ENCODE assay signal across 18 cellular contexts in the genomic region with DNA sequence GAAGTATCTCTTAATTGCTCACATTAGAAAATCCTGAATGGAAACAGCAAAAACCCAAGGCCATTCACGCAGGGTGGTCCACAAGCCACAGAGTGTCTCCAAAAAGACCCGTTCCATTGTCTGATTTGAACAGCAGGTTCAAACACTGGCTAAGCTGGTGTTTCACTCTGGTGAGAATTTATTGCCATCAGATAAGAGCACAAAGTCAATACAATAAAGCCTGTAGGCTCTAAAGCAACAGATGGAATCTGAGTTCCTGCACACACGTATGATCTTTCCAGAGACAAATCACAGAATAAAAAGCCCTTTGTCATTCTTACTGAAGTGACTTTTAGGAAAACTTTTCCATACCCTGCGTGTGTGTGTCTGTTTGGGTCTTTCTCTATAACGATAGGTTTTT. TPM values are rescaled to one million over a fixed set of nuclear protein-coding genes. Genes with fewer than 3 reads are reported as not detected.
DNase-seq lines count a peak whose midpoint lies in the region; FAIRE-seq and TF ChIP-seq lines count a peak whose summit lies in the region.
"Had no signal": no experiment of that assay in that cellular context is flagged by ENCODE, and none has a peak within 500 bp of the region (broad histone marks: within the 10 kb centered on the region; RNA-seq: fewer than 3 reads in every experiment).

No MANE protein-coding gene starts in this region.

- no peak overlapping the region for H2AFZ ChIP-seq in neural progenitor cell (replicated peaks)

- H3K36me3 ChIP-seq in HAP-1 (replicated peaks) (no peaks in the 10 kb centered on the region), neural progenitor cell (no peaks in the 10 kb centered on the region), kidney (ENCODE audit: control insufficient read depth in 1 of 2, insufficient read depth in 2 of 2, low read length in 2 of 2) (no peaks in the 10 kb centered on the region)
- H3K36me3 ChIP-seq: SJSA1 had no signal

- H3K4me3 Mint-ChIP-seq in glutamatergic neuron (ENCODE audit: unreplicated experiment) (peak overlapping the region; percentile 8), neural progenitor cell (peak overlapping the region; percentile 4)

- H3K4me2 ChIP-seq in neural progenitor cell = peak overlapping the region; percentile 36

- DNase-seq in HAP-1 (ENCODE audit: low spot score in 2 of 2) (peak; percentile 35 to 87), LNCaP clone FGC (ENCODE audit: low read depth) (peak; percentile 81), glutamatergic neuron (no peak), neural progenitor cell (ENCODE audit: low spot score) (no peak), glomerular visceral epithelial cell (ENCODE audit: extremely low spot score) (no peak), kidney (no peak), NCI-H2029 (lab: John Stamatoyannopoulos, UW) (no peak)
- DNase-seq: ACHN, AML-193, EL, IMR-90, Kasumi-1, NCI-H187 treated with DMSO at 0.1 percent for 48 hours, NCI-H748 treated with DMSO at 0.1 percent for 48 hours had no signal

- H3K27ac Mint-ChIP-seq in glutamatergic neuron (ENCODE audit: unreplicated experiment) (no peak overlapping the region), neural progenitor cell (no peak overlapping the region)
- H3K27ac Mint-ChIP-seq: CD14-positive monocyte had no signal

- H3F3A ChIP-seq in neural progenitor cell (ENCODE audit: low read depth) = peaks cover 32% of the 10 kb centered on the region

- H3K9ac ChIP-seq in neural progenitor cell (no peak overlapping the region), kidney (ENCODE audit: low read length in 2 of 2) (no peak overlapping the region)

- peaks cover 7% of the 10 kb centered on the region for H3K4me1 Mint-ChIP-seq in glutamatergic neuron (ENCODE audit: low read depth, unreplicated experiment)
- H3K4me1 Mint-ChIP-seq in neural progenitor cell = peaks cover 58% of the 10 kb centered on the region

- no peaks in the 10 kb centered on the region for H4K20me1 ChIP-seq in neural progenitor cell (ENCODE audit: low read depth)

- H3K4me3 ChIP-seq in HAP-1 (no peak overlapping the region), LNCaP clone FGC (ENCODE audit: low read depth, low read length) (no peak overlapping the region), neural progenitor cell (no peak overlapping the region), kidney (ENCODE audit: low read length in 2 of 2) (no peak overlapping the region)
- H3K4me3 ChIP-seq: SJSA1 had no signal

- H3K36me3 Mint-ChIP-seq in glutamatergic neuron (ENCODE audit: unreplicated experiment) (no peaks in the 10 kb centered on the region), neural progenitor cell (peaks cover 58% of the 10 kb centered on the region)

- H3K9me3 Mint-ChIP-seq in glutamatergic neuron (ENCODE audit: unreplicated experiment) (peaks cover 13% of the 10 kb centered on the region), neural progenitor cell (peaks cover 44% of the 10 kb centered on the region)

- no peaks in the 10 kb centered on the region for H3K9me3 ChIP-seq in HAP-1
- no peaks in the 10 kb centered on the region for H3K9me3 ChIP-seq in neural progenitor cell (ENCODE audit: low read depth)
- H3K9me3 ChIP-seq in kidney (ENCODE audit: control insufficient read depth in 1 of 2, low read length in 2 of 2) = no peaks in the 10 kb centered on the region
- H3K9me3 ChIP-seq: SJSA1 had no signal

- FAIRE-seq in kidney (lab: Jason Lieb, UNC) = no peak

- in situ Hi-C loops in HAP-1 (cut with MboI; ENCODE audit: low sequenced_read_pairs) = loop anchor here (25.0 kb wide), 1 partner anchor 518 kb away; no protein-coding TSS in a partner anchor

- H3K27ac ChIP-seq in neural progenitor cell = no peak overlapping the region
- no peak overlapping the region for H3K27ac ChIP-seq in kidney (ENCODE audit: low read depth in 2 of 2, low read length in 2 of 2)
- H3K27ac ChIP-seq: SJSA1 had no signal

- H3K27me3 ChIP-seq in HAP-1 (ENCODE audit: low read depth) (peaks cover 2% of the 10 kb centered on the region; the same call in 1 of the 2 replicates), neural progenitor cell (peaks cover 7% of the 10 kb centered on the region)

- H3K27me3 Mint-ChIP-seq in glutamatergic neuron (ENCODE audit: unreplicated experiment) (peaks cover 19% of the 10 kb centered on the region), neural progenitor cell (ENCODE audit: insufficient read depth, low read depth) (peaks cover 5% of the 10 kb centered on the region)

- peaks cover 41% of the 10 kb centered on the region for H3K79me2 ChIP-seq in neural progenitor cell (ENCODE audit: low read depth)

- H3K4me1 ChIP-seq in HAP-1 = peaks cover 5% of the 10 kb centered on the region
- peaks cover 44% of the 10 kb centered on the region for H3K4me1 ChIP-seq in neural progenitor cell
- H3K4me1 ChIP-seq in kidney (ENCODE audit: control insufficient read depth in 1 of 2, insufficient read depth in 1 of 2, low read depth in 1 of 2, low read length in 2 of 2) = peaks cover 0 to 8% of the 10 kb centered on the region in 2 donors
- H3K4me1 ChIP-seq: SJSA1 had no signal

- intact Hi-C loops in kidney (cut with DNase I) = no loop called here

- TF ChIP-seq CTCF in LNCaP clone FGC (IDR thresholded peaks at IDR 0.05; ENCODE audit: control insufficient read depth, extremely low read depth, insufficient read depth) = no peak
- no peak for TF ChIP-seq CTCF in glutamatergic neuron (IDR thresholded peaks at IDR 0.05; ENCODE audit: partially characterized antibody, unreplicated experiment)
- TF ChIP-seq CTCF in neural progenitor cell (IDR thresholded peaks at IDR 0.05) = no peak
- no peak for TF ChIP-seq CTCF in kidney (IDR thresholded peaks at IDR 0.05; ENCODE audit: borderline replicate concordance, extremely low read depth, insufficient read depth)

RNA-seq across cellular contexts. Expression of gene SFRP2, which starts 5.1 kb away (rescaled TPM):
- total RNA-seq in glutamatergic neuron (ENCODE audit: unreplicated experiment) (0.54 TPM), neural progenitor cell (ENCODE audit: low replicate concordance) (86.1 and 123 TPM in 2 replicates), kidney (4.1 TPM)
- not detected for polyA plus RNA-seq in kidney (ENCODE audit: insufficient read depth, low read depth, low replicate concordance)
- total RNA-seq: IMR-90, NCI-H460, SJSA1 had no signal
- polyA plus RNA-seq: CD14-positive monocyte, IMR-90 had no signal

RNA-seq across cellular contexts. Expression of gene RNF175, which starts 34.2 kb away (rescaled TPM):
- total RNA-seq in glutamatergic neuron (ENCODE audit: unreplicated experiment) (2.1 TPM), neural progenitor cell (ENCODE audit: low replicate concordance) (25.1 and 34.6 TPM in 2 replicates), kidney (0.25 TPM)
- not detected for polyA plus RNA-seq in kidney (ENCODE audit: insufficient read depth, low read depth, low replicate concordance)
- total RNA-seq: H4, IMR-90, NCI-H460, SJSA1 had no signal
- polyA plus RNA-seq: IMR-90 had no signal

Comparison
In these comparisons a context has a peak if more than half of its experiments do, and no peak if none do; other contexts are left out.
1. DNase-seq: peak in HAP-1 (2 of 2) and LNCaP clone FGC (single experiment); none in glutamatergic neuron (single experiment), neural progenitor cell (single experiment), glomerular visceral epithelial cell (single experiment), kidney (single experiment) and NCI-H2029 (single experiment).
2. RNA of gene SFRP2, which starts 5.1 kb away (total RNA-seq): 86.1 to 123 TPM in neural progenitor cell; 4.1 TPM in kidney (single experiment) and 0.54 TPM in glutamatergic neuron (single experiment); every median in the first group is over 10 times any median in the second.